ENCODE assay signal across 12 cellular contexts in genomic region chr9:98706651-98707103, GRCh38. TPM values are rescaled to one million over a fixed set of nuclear protein-coding genes. Genes with fewer than 3 reads are reported as not detected.
DNase-seq lines count a peak whose midpoint lies in the region; ATAC-seq and TF ChIP-seq lines count a peak whose summit lies in the region.
"Had no signal": no experiment of that assay in that cellular context is flagged by ENCODE, and none has a peak within 500 bp of the region (broad histone marks: within the 10 kb centered on the region; RNA-seq: fewer than 3 reads in every experiment).

No MANE protein-coding gene starts in this region.

- ATAC-seq in GM18858 (IDR thresholded peaks at IDR 0.05; ENCODE audit: unreplicated experiment): no peak

- H3K4me1 ChIP-seq in neuron (ENCODE audit: insufficient read depth, low read length): peaks cover 14% of the 10 kb centered on the region

- no peaks in the 10 kb centered on the region for H3K36me3 ChIP-seq in neuron (ENCODE audit: insufficient read depth, low read length)
- H3K36me3 ChIP-seq: heart left ventricle, uterus had no signal

- peak overlapping the region; percentile 47 for H2AFZ ChIP-seq in neuron (ENCODE audit: low read depth, low read length)

- peak overlapping the region in 51 of 59 donors; percentile 4 to 88 (median 75) for H3K27ac ChIP-seq in dorsolateral prefrontal cortex
- H3K27ac ChIP-seq: heart left ventricle, uterus had no signal

- DNase-seq in NCI-H1436 (lab: John Stamatoyannopoulos, UW): peak; percentile 56
- no peak for DNase-seq in NCI-H1436 treated with DMSO at 0.1 percent for 48 hours (lab: John Stamatoyannopoulos, UW)
- peak; percentile 32 for DNase-seq in MV-4-11 (lab: John Stamatoyannopoulos, UW)
- peak in 1 of 10 donors; percentile 69 for DNase-seq in dorsolateral prefrontal cortex
- no peak for DNase-seq in NCI-H446 treated with DMSO at 0.1 percent for 48 hours (lab: John Stamatoyannopoulos, UW)
- no peak for DNase-seq in HK-2 (ENCODE audit: unreplicated experiment)
- DNase-seq: activated CD8-positive, alpha-beta memory T cell treated with anti-CD3 and anti-CD28 coated beads, Interleukin-2, amount 50 U/mL, for 4 hours; naive B cell; uterus had no signal

- peaks cover 0 to 79% (median 22%) of the 10 kb centered on the region in 45 donors for H3K27me3 ChIP-seq in dorsolateral prefrontal cortex
- peaks cover 69% of the 10 kb centered on the region for H3K27me3 ChIP-seq in neuron (ENCODE audit: insufficient read depth, low read length)

- no peak for TF ChIP-seq CTCF in dorsolateral prefrontal cortex (IDR thresholded peaks at IDR 0.05 in 54 of 56, conservative IDR thresholded peaks at IDR 0.05 in 2 of 56; ENCODE audit: low read depth in 1 of 56, partially characterized antibody in 56 of 56)

- H3K4me3 ChIP-seq in dorsolateral prefrontal cortex: peak overlapping the region in 58 of 59 donors; percentile 15 to 74 (median 58)
- H3K4me3 ChIP-seq in neuron (ENCODE audit: low read length): no peak overlapping the region
- H3K4me3 ChIP-seq: uterus had no signal

- intact Hi-C loops in dorsolateral prefrontal cortex (cut with DNase I): loop anchor here (5.0 to 10.0 kb wide), 2 partner anchors 62 to 389 kb away; no protein-coding TSS in a partner anchor

- H3K9me3 ChIP-seq in neuron (ENCODE audit: low read length): no peaks in the 10 kb centered on the region
- H3K9me3 ChIP-seq: heart left ventricle, uterus had no signal

RNA-seq across cellular contexts. Expression of gene GABBR2, which starts 2.1 kb away (rescaled TPM):
- total RNA-seq in dorsolateral prefrontal cortex: 100 to 1,000 TPM in 111 of 120 experiments, 10 to 100 TPM in 9; 42.8 to 228 (median 154) TPM

Comparison
In these comparisons a context has a peak if more than half of its experiments do, and no peak if none do; other contexts are left out.
1. DNase-seq: peak in NCI-H1436 (single experiment) and MV-4-11 (single experiment); none in NCI-H1436 treated with DMSO at 0.1 percent for 48 hours (single experiment), NCI-H446 treated with DMSO at 0.1 percent for 48 hours (single experiment) and HK-2 (single experiment).